In the genomic region with DNA sequence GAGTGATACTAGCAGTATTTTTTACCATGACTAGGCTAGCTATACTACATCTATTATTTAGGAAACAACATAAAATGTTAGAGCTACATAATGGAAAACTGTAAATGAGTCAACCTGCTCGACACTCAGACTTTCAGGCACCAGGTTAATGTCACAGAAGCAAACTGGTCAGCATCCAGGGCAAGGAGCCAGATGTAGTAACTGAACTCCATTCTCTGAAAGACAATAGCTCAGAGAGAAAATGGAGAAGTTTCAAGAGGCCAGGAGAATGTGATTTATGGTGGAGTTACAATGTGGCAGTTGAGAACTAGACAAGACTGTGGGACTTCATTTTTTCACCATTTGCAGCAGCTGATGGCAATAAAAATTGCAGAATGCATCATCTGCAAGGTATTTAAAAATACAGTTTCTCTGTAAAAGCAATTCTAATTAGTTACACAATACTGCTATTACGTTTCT, we compare ENCODE assay signal across 9 cellular contexts.
DNase-seq lines count a peak whose midpoint lies in the region; ATAC-seq and TF ChIP-seq lines count a peak whose summit lies in the region.
"Had no signal": no experiment of that assay in that cellular context is flagged by ENCODE, and none has a peak within 500 bp of the region (broad histone marks: within the 10 kb centered on the region; RNA-seq: fewer than 3 reads in every experiment).

No MANE protein-coding gene starts in this region.

- no peaks in the 10 kb centered on the region for H3K36me3 ChIP-seq in SU-DHL-6 (ENCODE audit: low read length)
- H3K36me3 ChIP-seq in MM.1S (replicated peaks; ENCODE audit: insufficient read depth, low read length) = no peaks in the 10 kb centered on the region

- no peaks in the 10 kb centered on the region for H3K9me3 ChIP-seq in SU-DHL-6 (ENCODE audit: insufficient read depth, low read length)
- no peaks in the 10 kb centered on the region for H3K9me3 ChIP-seq in MM.1S (replicated peaks; ENCODE audit: insufficient read depth, low read length)

- no peak overlapping the region for H3K4me2 ChIP-seq in SU-DHL-6 (ENCODE audit: low read depth, low read length, poor library complexity, severe bottlenecking)
- H3K4me2 ChIP-seq in MM.1S (ENCODE audit: low read depth, low read length) = no peak overlapping the region

- H3K27ac ChIP-seq in SU-DHL-6 (ENCODE audit: low read depth, low read length) = no peak overlapping the region
- no peak overlapping the region for H3K27ac ChIP-seq in MM.1S (ENCODE audit: low read length)

- no peak for ATAC-seq in GM18517 (IDR thresholded peaks at IDR 0.05; ENCODE audit: unreplicated experiment)
- ATAC-seq: activated T-cell treated with anti-CD3 and anti-CD28 coated beads, Interleukin-2, amount 50 U/mL, for 4 hours had no signal

- H2AFZ ChIP-seq in SU-DHL-6 (ENCODE audit: low read depth, low read length, severe bottlenecking) = peak overlapping the region; percentile 13
- H2AFZ ChIP-seq in MM.1S (ENCODE audit: low read length) = no peak overlapping the region

- no peaks in the 10 kb centered on the region for H3F3A ChIP-seq in SU-DHL-6 (ENCODE audit: insufficient read depth)
- H3F3A ChIP-seq in MM.1S (ENCODE audit: insufficient read depth, low read length) = no peaks in the 10 kb centered on the region

- H3K4me3 ChIP-seq in SU-DHL-6 (ENCODE audit: insufficient read depth, low read length, poor library complexity, severe bottlenecking) = no peak overlapping the region
- H3K4me3 ChIP-seq in MM.1S (ENCODE audit: low read length) = no peak overlapping the region

- H3K9ac ChIP-seq in SU-DHL-6 (ENCODE audit: low read length) = no peak overlapping the region
- no peak overlapping the region for H3K9ac ChIP-seq in MM.1S (ENCODE audit: low read length)

- DNase-seq in GDM1 (lab: John Stamatoyannopoulos, UW) (peak; percentile 7), NCI-H1092 treated with DMSO at 0.1 percent for 48 hours (lab: John Stamatoyannopoulos, UW) (peak; percentile 78), lung microvascular endothelial cell (ENCODE audit: low read depth in 2 of 2) (peak; percentile 12 to 83), NCI-H1694 (lab: John Stamatoyannopoulos, UW) (no peak), CD1c-positive myeloid dendritic cell (ENCODE audit: extremely low spot score) (no peak), MM.1S (no peak)
- DNase-seq: activated T-cell treated with anti-CD3 and anti-CD28 coated beads, Interleukin-2, amount 50 U/mL, for 4 hours had no signal

- H3K9me2 ChIP-seq in SU-DHL-6 (replicated peaks; ENCODE audit: insufficient read depth, low read length) (no peaks in the 10 kb centered on the region), MM.1S (replicated peaks; ENCODE audit: insufficient read depth, low read length) (no peaks in the 10 kb centered on the region)

- no peaks in the 10 kb centered on the region for H3K4me1 ChIP-seq in MM.1S (ENCODE audit: low read length)

- TF ChIP-seq CTCF in SU-DHL-6 (IDR thresholded peaks at IDR 0.05; ENCODE audit: insufficient read depth, low read length, poor library complexity, severe bottlenecking) = no peak
- TF ChIP-seq CTCF in MM.1S (IDR thresholded peaks at IDR 0.05; ENCODE audit: low read length) = no peak

- H4K20me1 ChIP-seq in SU-DHL-6 (ENCODE audit: low read depth, low read length) (no peaks in the 10 kb centered on the region), MM.1S (ENCODE audit: insufficient read depth, low read length) (no peaks in the 10 kb centered on the region)

- H3K79me2 ChIP-seq in SU-DHL-6 (ENCODE audit: insufficient read depth, low read length) (no peaks in the 10 kb centered on the region), MM.1S (ENCODE audit: low read length) (no peaks in the 10 kb centered on the region)

- no peaks in the 10 kb centered on the region for H3K27me3 ChIP-seq in SU-DHL-6 (ENCODE audit: low read length)
- no peaks in the 10 kb centered on the region for H3K27me3 ChIP-seq in MM.1S (replicated peaks; ENCODE audit: insufficient read depth, low read length)

Comparison
In these comparisons a context has a peak if more than half of its experiments do, and no peak if none do; other contexts are left out.
1. DNase-seq: peak in GDM1 (single experiment), NCI-H1092 treated with DMSO at 0.1 percent for 48 hours (single experiment) and lung microvascular endothelial cell (2 of 2); none in NCI-H1694 (single experiment), CD1c-positive myeloid dendritic cell (single experiment) and MM.1S (single experiment).